In genomic region chr1:9186082-9186859, GRCh38 we compare ENCODE assay signal across 20 cellular contexts. TPM values are rescaled to one million over a fixed set of nuclear protein-coding genes. Genes with fewer than 3 reads are reported as not detected.
DNase-seq lines count a peak whose midpoint lies in the region; TF ChIP-seq lines count a peak whose summit lies in the region.
"Had no signal": no experiment of that assay in that cellular context is flagged by ENCODE, and none has a peak within 500 bp of the region (broad histone marks: within the 10 kb centered on the region; RNA-seq: fewer than 3 reads in every experiment).

No MANE protein-coding gene starts in this region.

- no peaks in the 10 kb centered on the region for H3K36me3 Mint-ChIP-seq in activated naive CD8-positive, alpha-beta T cell treated with anti-CD3 and anti-CD28 coated beads for 36 hours

- no peak overlapping the region for H3K27ac Mint-ChIP-seq in activated naive CD8-positive, alpha-beta T cell treated with anti-CD3 and anti-CD28 coated beads for 36 hours

- no peak overlapping the region for H3K4me3 ChIP-seq in brain microvascular endothelial cell (ENCODE audit: low read depth, low read length)
- H3K4me3 ChIP-seq: GM12878, MG63 had no signal

- H3K27me3 Mint-ChIP-seq in activated naive CD8-positive, alpha-beta T cell treated with anti-CD3 and anti-CD28 coated beads for 36 hours, result peaks cover 31% of the 10 kb centered on the region

- H3K4me1 Mint-ChIP-seq in activated naive CD8-positive, alpha-beta T cell treated with anti-CD3 and anti-CD28 coated beads for 36 hours, result peaks cover 5% of the 10 kb centered on the region

- H3K9me3 Mint-ChIP-seq in activated naive CD8-positive, alpha-beta T cell treated with anti-CD3 and anti-CD28 coated beads for 36 hours, result no peaks in the 10 kb centered on the region

- in situ Hi-C loops in brain microvascular endothelial cell (cut with HindIII; ENCODE audit: low pct_ligation_motif_present, low sequenced_read_pairs), result no loop called here

- DNase-seq in DMS 273 (lab: John Stamatoyannopoulos, UW; ENCODE audit: unreplicated experiment) (peak; percentile 19), DMS 273 treated with DMSO at 0.1 percent for 48 hours (lab: John Stamatoyannopoulos, UW) (no peak), brain microvascular endothelial cell (no peak), iris pigment epithelial cell (ENCODE audit: low read depth) (peak; percentile 93), NCI-H345 (lab: John Stamatoyannopoulos, UW) (no peak), DMS153 (lab: John Stamatoyannopoulos, UW) (no peak)
- DNase-seq in stimulated activated naive CD4-positive, alpha-beta T cell treated with Interleukin-2 at 50 U/mL for 16 hours (lab: John Stamatoyannopoulos, UW), result no peak
- DNase-seq in activated naive CD8-positive, alpha-beta T cell treated with anti-CD3 and anti-CD28 coated beads for 36 hours, result no peak
- DNase-seq: DMS53, GOT3, MG63, NCI-H1105, NCI-H187, NCI-H2171 treated with DMSO at 0.1 percent for 48 hours, NCI-H510A, NCI-H82, SHP77 had no signal

- H3K27me3 ChIP-seq in brain microvascular endothelial cell (replicated peaks), result no peaks in the 10 kb centered on the region
- H3K27me3 ChIP-seq: MG63 had no signal

- H3K36me3 ChIP-seq in brain microvascular endothelial cell (replicated peaks), result peaks cover 35% of the 10 kb centered on the region
- H3K36me3 ChIP-seq: MG63 had no signal

- peak; percentile 35 for TF ChIP-seq CTCF in brain microvascular endothelial cell (IDR thresholded peaks at IDR 0.05; ENCODE audit: low read depth, low read length, missing control alignments)

- H3K4me3 Mint-ChIP-seq in activated naive CD8-positive, alpha-beta T cell treated with anti-CD3 and anti-CD28 coated beads for 36 hours, result no peak overlapping the region

- no peak overlapping the region for H3K27ac ChIP-seq in brain microvascular endothelial cell
- H3K27ac ChIP-seq: 22Rv1, C4-2B had no signal

RNA-seq across cellular contexts. Expression of gene H6PD, which starts 48.3 kb away (rescaled TPM):
- 1 to 10 TPM; 5.7 to 5.9 TPM for total RNA-seq in activated naive CD8-positive, alpha-beta T cell treated with anti-CD3 and anti-CD28 coated beads for 36 hours

RNA-seq across cellular contexts. Expression of gene GPR157, which starts 57.4 kb away (rescaled TPM):
- 1 to 10 TPM; 2.1 to 2.3 TPM for total RNA-seq in activated naive CD8-positive, alpha-beta T cell treated with anti-CD3 and anti-CD28 coated beads for 36 hours

Comparison
In these comparisons a context has a peak if more than half of its experiments do, and no peak if none do; other contexts are left out.
1. DNase-seq: peak in DMS 273 (single experiment) and iris pigment epithelial cell (single experiment); none in DMS 273 treated with DMSO at 0.1 percent for 48 hours (single experiment), brain microvascular endothelial cell (single experiment), NCI-H345 (single experiment), stimulated activated naive CD4-positive, alpha-beta T cell treated with Interleukin-2 at 50 U/mL for 16 hours (single experiment), DMS153 (single experiment) and activated naive CD8-positive, alpha-beta T cell treated with anti-CD3 and anti-CD28 coated beads for 36 hours (single experiment).